In the genomic region with DNA sequence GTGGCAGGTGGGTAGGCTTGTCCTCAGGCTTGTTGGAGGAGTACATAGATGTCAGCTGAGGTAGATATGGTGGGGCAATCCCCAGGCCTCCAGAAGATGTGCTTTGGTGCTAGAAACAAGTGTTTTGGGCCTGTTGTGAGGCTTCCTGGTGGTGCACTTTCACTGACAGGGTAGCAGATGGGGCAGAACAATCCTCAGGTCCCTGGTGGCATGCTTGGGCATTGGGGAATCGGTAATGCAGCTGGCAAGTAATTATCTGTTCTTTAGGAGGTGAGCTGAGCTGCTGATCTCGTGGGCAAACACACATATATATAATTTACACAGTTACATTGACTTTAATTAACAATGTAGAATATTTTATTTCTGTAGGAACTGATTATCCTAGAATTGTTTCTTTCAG, we compare ENCODE assay signal across 18 cellular contexts.
DNase-seq lines count a peak whose midpoint lies in the region.
"Had no signal": no experiment of that assay in that cellular context is flagged by ENCODE, and none has a peak within 500 bp of the region (broad histone marks: within the 10 kb centered on the region; RNA-seq: fewer than 3 reads in every experiment).

No MANE protein-coding gene starts in this region.

- no peaks in the 10 kb centered on the region for H3K27me3 Mint-ChIP-seq in activated T-cell treated with anti-CD3 and anti-CD28 coated beads, Interleukin-2, amount 50 U/mL, for 24 hours
- H3K27me3 Mint-ChIP-seq: CD4-positive, CD25-positive, alpha-beta regulatory T cell had no signal

- H3K36me3 Mint-ChIP-seq in activated T-cell treated with anti-CD3 and anti-CD28 coated beads, Interleukin-2, amount 50 U/mL, for 24 hours (ENCODE audit: low read depth), result no peaks in the 10 kb centered on the region
- H3K36me3 Mint-ChIP-seq: CD4-positive, CD25-positive, alpha-beta regulatory T cell; CD8-positive, alpha-beta memory T cell had no signal

- no peaks in the 10 kb centered on the region for H3K4me1 Mint-ChIP-seq in activated T-cell treated with anti-CD3 and anti-CD28 coated beads, Interleukin-2, amount 50 U/mL, for 24 hours (ENCODE audit: low read depth)
- H3K4me1 Mint-ChIP-seq: CD4-positive, CD25-positive, alpha-beta regulatory T cell; CD8-positive, alpha-beta memory T cell; GM23338 had no signal

- H3K27ac Mint-ChIP-seq in activated T-cell treated with anti-CD3 and anti-CD28 coated beads, Interleukin-2, amount 50 U/mL, for 24 hours, result no peak overlapping the region
- H3K27ac Mint-ChIP-seq: CD4-positive, CD25-positive, alpha-beta regulatory T cell; CD8-positive, alpha-beta memory T cell; GM23338; HFFc6 had no signal

- H3K9me3 Mint-ChIP-seq in activated T-cell treated with anti-CD3 and anti-CD28 coated beads, Interleukin-2, amount 50 U/mL, for 24 hours, result peaks cover 19% of the 10 kb centered on the region

- no peak overlapping the region for H3K4me3 Mint-ChIP-seq in activated T-cell treated with anti-CD3 and anti-CD28 coated beads, Interleukin-2, amount 50 U/mL, for 24 hours
- H3K4me3 Mint-ChIP-seq: CD4-positive, CD25-positive, alpha-beta regulatory T cell; CD8-positive, alpha-beta memory T cell; GM23338; HFFc6 had no signal

- DNase-seq in DMS 273 treated with DMSO at 0.1 percent for 48 hours (lab: John Stamatoyannopoulos, UW) (peak; percentile 74), NCI-H2171 (lab: John Stamatoyannopoulos, UW) (peak; percentile 92), NCI-H69 (lab: John Stamatoyannopoulos, UW) (peak; percentile 98), hepatic stellate cell (ENCODE audit: low spot score) (no peak), DMS79 (lab: John Stamatoyannopoulos, UW) (no peak)
- DNase-seq in activated T-cell treated with anti-CD3 and anti-CD28 coated beads, Interleukin-2, amount 50 U/mL, for 24 hours, result no peak
- DNase-seq: ACHN; BE2C; C1 segment of cervical spinal cord; CD4-positive, CD25-positive, alpha-beta regulatory T cell; CD8-positive, alpha-beta memory T cell; COR-L47; DND-41; EL; H7; HFFc6; IMR-90 had no signal

Comparison
In these comparisons a context has a peak if more than half of its experiments do, and no peak if none do; other contexts are left out.
1. DNase-seq: peak in DMS 273 treated with DMSO at 0.1 percent for 48 hours (single experiment), NCI-H2171 (single experiment) and NCI-H69 (single experiment); none in hepatic stellate cell (single experiment), activated T-cell treated with anti-CD3 and anti-CD28 coated beads, Interleukin-2, amount 50 U/mL, for 24 hours (single experiment) and DMS79 (single experiment).